Comparison of ENCODE assay signal across 18 cellular contexts in the genomic region with DNA sequence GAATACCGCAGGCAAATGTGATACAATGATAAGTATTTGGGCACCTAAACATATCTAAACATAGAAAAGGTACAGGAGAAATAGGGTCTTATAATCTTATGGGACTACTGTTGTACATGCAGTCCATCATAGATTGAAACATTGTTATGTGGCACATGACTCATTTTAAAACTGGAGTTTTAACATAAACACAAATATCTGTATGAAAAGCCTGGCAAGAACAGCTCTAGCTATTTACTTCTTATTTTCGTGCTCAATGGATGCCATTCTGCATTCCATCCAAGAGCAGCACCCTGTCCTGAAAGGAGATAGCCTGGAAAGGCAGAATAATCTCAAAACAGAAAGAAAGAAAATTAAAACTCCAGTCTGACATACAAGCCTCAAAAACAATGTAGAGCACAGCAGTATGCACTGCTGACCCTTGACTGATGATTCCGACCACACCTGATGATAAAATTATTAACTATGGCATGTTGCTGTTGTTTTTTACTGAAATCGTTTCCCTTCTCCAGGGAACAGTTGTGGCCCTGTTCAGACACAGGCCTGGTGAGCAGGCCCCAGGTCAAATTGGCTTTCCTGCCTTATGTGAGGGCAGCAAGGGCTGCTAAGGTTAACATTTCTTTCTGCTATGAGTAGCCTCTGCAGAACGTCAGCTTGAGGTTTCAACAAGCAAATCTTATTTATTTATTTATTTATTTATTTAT.
DNase-seq lines count a peak whose midpoint lies in the region; ATAC-seq and TF ChIP-seq lines count a peak whose summit lies in the region.
"Had no signal": no experiment of that assay in that cellular context is flagged by ENCODE, and none has a peak within 500 bp of the region (broad histone marks: within the 10 kb centered on the region; RNA-seq: fewer than 3 reads in every experiment).

No MANE protein-coding gene starts in this region.

- peaks cover 5% of the 10 kb centered on the region for H3K4me1 Mint-ChIP-seq in glutamatergic neuron (ENCODE audit: low read depth, unreplicated experiment)

- H3K27me3 Mint-ChIP-seq in glutamatergic neuron (ENCODE audit: unreplicated experiment), result no peaks in the 10 kb centered on the region

- H3K36me3 Mint-ChIP-seq in glutamatergic neuron (ENCODE audit: unreplicated experiment), result no peaks in the 10 kb centered on the region

- H3K36me3 ChIP-seq in BJ (ENCODE audit: control insufficient read depth, insufficient read depth, low read length) (0 out of 2 replicates have a peak, but pooled peaks cover 2% of the 10 kb centered on the region), ascending aorta (no peaks in the 10 kb centered on the region), gastrocnemius medialis (no peaks in the 10 kb centered on the region)
- H3K36me3 ChIP-seq: breast epithelium, Peyer's patch had no signal

- no peak overlapping the region for H3K4me3 Mint-ChIP-seq in glutamatergic neuron (ENCODE audit: unreplicated experiment)
- H3K4me3 Mint-ChIP-seq: GM23338 had no signal

- intact Hi-C loops in ascending aorta (cut with DNase I), result loop anchor here (2.0 to 5.0 kb wide), 2 partner anchors 31 to 134 kb away; no protein-coding TSS in a partner anchor
- intact Hi-C loops in gastrocnemius medialis (cut with DNase I; ENCODE audit: low total_unique reads), result no loop called here

- no peak overlapping the region for H3K4me3 ChIP-seq in BJ (ENCODE audit: low read depth, low read length)
- no peak overlapping the region for H3K4me3 ChIP-seq in ascending aorta
- no peak overlapping the region for H3K4me3 ChIP-seq in gastrocnemius medialis
- H3K4me3 ChIP-seq: breast epithelium, GM23338, Peyer's patch, psoas muscle had no signal

- in situ Hi-C loops in gastrocnemius medialis (cut with MboI; ENCODE audit: low sequenced_read_pairs in 4 of 4), result no loop called here

- TF ChIP-seq POLR2A in gastrocnemius medialis (IDR thresholded peaks at IDR 0.05), result no peak

- POLR2A ChIA-PET in BJ (lab: Charles Lee), result no interaction called here

- TF ChIP-seq CTCF in BJ (IDR thresholded peaks at IDR 0.05; ENCODE audit: insufficient read depth, low read depth, low read length) (peak; percentile 24; the same call in 1 of the 2 replicates), ascending aorta (IDR thresholded peaks at IDR 0.05) (no peak), gastrocnemius medialis (IDR thresholded peaks at IDR 0.05 in 4 of 5, conservative IDR thresholded peaks at IDR 0.05 in 1 of 5) (no peak), foreskin keratinocyte (conservative IDR thresholded peaks at IDR 0.05) (no peak), glutamatergic neuron (IDR thresholded peaks at IDR 0.05; ENCODE audit: partially characterized antibody, unreplicated experiment) (no peak)

- ATAC-seq in gastrocnemius medialis (no peak), GM18907 (IDR thresholded peaks at IDR 0.05; ENCODE audit: unreplicated experiment) (no peak), foreskin keratinocyte (no peak)
- ATAC-seq: activated CD4-positive, CD25-positive, alpha-beta regulatory T cell treated with anti-CD3 and anti-CD28 coated beads, Interleukin-2, amount 50 U/mL, for 24 hours; GM23338 had no signal

- CTCF ChIA-PET in BJ (lab: Yijun Ruan, JAX), result interaction anchor here (1.1 to 1.6 kb wide), 3 partner anchors 8 to 28 kb away, joined by 3 to 5 read pairs (median 4); no protein-coding TSS in a partner anchor

- H3K27ac ChIP-seq in ascending aorta, result peak overlapping the region; percentile 10 to 47
- H3K27ac ChIP-seq in gastrocnemius medialis, result peak overlapping the region in 3 of 4 donors; percentile 14 to 48 (median 32)
- no peak overlapping the region for H3K27ac ChIP-seq in foreskin keratinocyte
- H3K27ac ChIP-seq: Peyer's patch, psoas muscle had no signal

- H3K4me1 ChIP-seq in ascending aorta (peaks cover 2 to 40% of the 10 kb centered on the region in 2 donors), gastrocnemius medialis (peaks cover 29 to 31% of the 10 kb centered on the region in 2 donors), foreskin keratinocyte (no peaks in the 10 kb centered on the region)
- H3K4me1 ChIP-seq: breast epithelium had no signal

- no peak for DNase-seq in BJ (ENCODE audit: low read depth)
- DNase-seq in ascending aorta (ENCODE audit: low spot score in 2 of 2), result no peak
- peak; percentile 52 for DNase-seq in fibroblast of peridontal ligament (ENCODE audit: extremely low read depth)
- DNase-seq in gastrocnemius medialis, result no peak
- DNase-seq in NCI-H1048 (lab: John Stamatoyannopoulos, UW), result no peak
- no peak for DNase-seq in foreskin keratinocyte
- DNase-seq in glutamatergic neuron, result no peak
- DNase-seq: activated gamma-delta T cell, MM.1S, NCI-H1930, NCI-H69, Peyer's patch, psoas muscle, T-helper 1 cell had no signal

- H3K9me3 Mint-ChIP-seq in glutamatergic neuron (ENCODE audit: unreplicated experiment), result no peaks in the 10 kb centered on the region

- H3K9me3 ChIP-seq in ascending aorta (no peaks in the 10 kb centered on the region), gastrocnemius medialis (no peaks in the 10 kb centered on the region)
- H3K9me3 ChIP-seq: breast epithelium, Peyer's patch, psoas muscle had no signal

- H3K27me3 ChIP-seq in BJ (ENCODE audit: control insufficient read depth, insufficient read depth, low read length) (no peaks in the 10 kb centered on the region), ascending aorta (no peaks in the 10 kb centered on the region), gastrocnemius medialis (no peaks in the 10 kb centered on the region), foreskin keratinocyte (no peaks in the 10 kb centered on the region)
- H3K27me3 ChIP-seq: breast epithelium, Peyer's patch had no signal

- H3K27ac Mint-ChIP-seq in glutamatergic neuron (ENCODE audit: unreplicated experiment), result no peak overlapping the region
